Comparison of ENCODE assay signal across 3 cellular contexts in genomic region chr7:129193892-129194291, GRCh38.
TF ChIP-seq lines count a peak whose summit lies in the region.

No MANE protein-coding gene starts in this region.

TF ChIP-seq in HEK293, 187 proteins besides CTCF, POLR2A, EP300 and RAD21:
- no peak for TF ChIP-seq ZSCAN5A (tag by site-specific recombination; IDR thresholded peaks at IDR 0.05)
- peak; percentile 78 for TF ChIP-seq ZNF121 (tag by site-specific recombination; IDR thresholded peaks at IDR 0.05)
- no peak for TF ChIP-seq ATF2 (tag by site-specific recombination; IDR thresholded peaks at IDR 0.05; ENCODE audit: low read depth)
- TF ChIP-seq ZNF660 (tag by site-specific recombination; IDR thresholded peaks at IDR 0.05) = no peak
- no peak for TF ChIP-seq ZNF24 (tag by site-specific recombination; IDR thresholded peaks at IDR 0.05)
- no peak for TF ChIP-seq ZBTB20 (tag by site-specific recombination; IDR thresholded peaks at IDR 0.05)

TF ChIP-seq in WTC11, 78 proteins besides CTCF, POLR2A, EP300 and RAD21:
- TF ChIP-seq HMGXB4 (CRISPR knock-in tag; IDR thresholded peaks at IDR 0.05) (no peak), ZNF121 (CRISPR knock-in tag; IDR thresholded peaks at IDR 0.05) (peak; percentile 72; the same call in 1 of the 2 replicates), USF2 (CRISPR knock-in tag; IDR thresholded peaks at IDR 0.05) (no peak)

TF ChIP-seq in K562, 482 proteins besides CTCF, POLR2A, EP300 and RAD21:
- no peak for TF ChIP-seq ZNF277 (CRISPR knock-in tag; IDR thresholded peaks at IDR 0.05; ENCODE audit: borderline replicate concordance)
- peak; percentile 91 for TF ChIP-seq ZNF121 (CRISPR knock-in tag; conservative IDR thresholded peaks at IDR 0.05)
